In genomic region chr16:2024026-2024425, GRCh38 we compare ENCODE assay signal across 1 cellular context.
TF ChIP-seq lines count a peak whose summit lies in the region.

No MANE protein-coding gene starts in this region.

TF ChIP-seq in H1, 55 proteins besides CTCF, POLR2A, EP300 and RAD21:
- TF ChIP-seq RNF2 (IDR thresholded peaks at IDR 0.05; ENCODE audit: borderline replicate concordance, low read depth, low read length, missing control alignments, poor library complexity, severe bottlenecking) (no peak), CHD1 (IDR thresholded peaks at IDR 0.05; ENCODE audit: low read depth, low read length) (no peak), YY1 (IDR thresholded peaks at IDR 0.05; ENCODE audit: low read depth, low read length) (no peak), NRF1 (IDR thresholded peaks at IDR 0.05; ENCODE audit: low read depth, low read length) (no peak), EGR1 (IDR thresholded peaks at IDR 0.05; ENCODE audit: borderline replicate concordance, low read depth, low read length) (no peak), SRF (IDR thresholded peaks at IDR 0.05; ENCODE audit: low read depth, low read length) (no peak), USF2 (IDR thresholded peaks at IDR 0.05; ENCODE audit: low read length) (no peak), SP1 (IDR thresholded peaks at IDR 0.05; ENCODE audit: low read depth, low read length) (no peak), TAF7 (optimal IDR thresholded peaks at IDR 0.05; ENCODE audit: borderline replicate concordance, low read depth, low read length) (no peak), SIX5 (IDR thresholded peaks at IDR 0.05; ENCODE audit: low read depth, low read length) (no peak), SIN3A (conservative IDR thresholded peaks at IDR 0.05 in 1 of 2, IDR thresholded peaks at IDR 0.05 in 1 of 2; ENCODE audit: low read depth in 1 of 2, low read length in 2 of 2) (no peak), ATF3 (IDR thresholded peaks at IDR 0.05; ENCODE audit: insufficient read depth, low read depth, low read length) (no peak), CBX8 (IDR thresholded peaks at IDR 0.05; ENCODE audit: borderline replicate concordance, low read depth, low read length) (no peak), SP2 (IDR thresholded peaks at IDR 0.05; ENCODE audit: low read length) (no peak)
TF ChIP-seq in H1: peak in this region for 0.
